19 cellular contexts compared by ENCODE assay signal in genomic region chr1:3067301-3067670, GRCh38. TPM values are rescaled to one million over a fixed set of nuclear protein-coding genes. Genes with fewer than 3 reads are reported as not detected.
DNase-seq lines count a peak whose midpoint lies in the region; ATAC-seq and TF ChIP-seq lines count a peak whose summit lies in the region.
"Had no signal": no experiment of that assay in that cellular context is flagged by ENCODE, and none has a peak within 500 bp of the region (broad histone marks: within the 10 kb centered on the region; RNA-seq: fewer than 3 reads in every experiment).

No MANE protein-coding gene starts in this region.

- H3K4me2 ChIP-seq in osteoblast (ENCODE audit: insufficient read depth, low read length): no peak overlapping the region

- intact Hi-C loops in Right ventricle myocardium inferior (cut with DNase I) (loop anchor here (2.0 kb wide), 1 partner anchor 216 kb away; no protein-coding TSS in a partner anchor), left ventricle myocardium superior (cut with micrococcal nuclease) (no loop called here), upper lobe of right lung (cut with DNase I) (no loop called here)

- peaks cover 8% of the 10 kb centered on the region for H4K20me1 ChIP-seq in osteoblast (ENCODE audit: insufficient read depth, low read length)

- H3K36me3 Mint-ChIP-seq in osteocyte (ENCODE audit: unreplicated experiment): no peaks in the 10 kb centered on the region
- H3K36me3 Mint-ChIP-seq in activated T-cell treated with anti-CD3 and anti-CD28 coated beads, Interleukin-2, amount 50 U/mL, for 72 hours (ENCODE audit: insufficient read depth in 2 of 2): peaks cover 0 to 2% of the 10 kb centered on the region in 2 donors
- H3K36me3 Mint-ChIP-seq: CD4-positive, CD25-positive, alpha-beta regulatory T cell; stimulated activated naive B cell treated with anti-CD40 and anti-IgM and Interleukin-4, amounts not matched to agents 10 μg/mL and 1 μg/mL and 100 μg/mL, for 72 hours had no signal

- no peak for TF ChIP-seq CTCF in right atrium auricular region (IDR thresholded peaks at IDR 0.05)
- TF ChIP-seq CTCF in osteoblast (IDR thresholded peaks at IDR 0.05; ENCODE audit: extremely low read depth, low read depth, low read length): no peak
- no peak for TF ChIP-seq CTCF in upper lobe of right lung (IDR thresholded peaks at IDR 0.05)
- TF ChIP-seq CTCF in osteocyte (IDR thresholded peaks at IDR 0.05): no peak

- H3K36me3 ChIP-seq in right atrium auricular region: no peaks in the 10 kb centered on the region
- no peaks in the 10 kb centered on the region for H3K36me3 ChIP-seq in osteoblast (ENCODE audit: insufficient read depth, low read length)
- no peaks in the 10 kb centered on the region for H3K36me3 ChIP-seq in upper lobe of right lung

- H3K27me3 Mint-ChIP-seq in osteocyte (ENCODE audit: unreplicated experiment): peaks cover 19% of the 10 kb centered on the region
- H3K27me3 Mint-ChIP-seq in activated T-cell treated with anti-CD3 and anti-CD28 coated beads, Interleukin-2, amount 50 U/mL, for 72 hours (ENCODE audit: low read depth): peaks cover 3% of the 10 kb centered on the region

- no peak overlapping the region for H3K27ac Mint-ChIP-seq in osteocyte (ENCODE audit: unreplicated experiment)
- H3K27ac Mint-ChIP-seq in activated T-cell treated with anti-CD3 and anti-CD28 coated beads, Interleukin-2, amount 50 U/mL, for 72 hours: no peak overlapping the region
- H3K27ac Mint-ChIP-seq: CD4-positive, CD25-positive, alpha-beta regulatory T cell; stimulated activated naive B cell treated with anti-CD40 and anti-IgM and Interleukin-4, amounts not matched to agents 10 μg/mL and 1 μg/mL and 100 μg/mL, for 72 hours had no signal

- H3K9me3 Mint-ChIP-seq in osteocyte (ENCODE audit: unreplicated experiment): no peaks in the 10 kb centered on the region
- H3K9me3 Mint-ChIP-seq in activated T-cell treated with anti-CD3 and anti-CD28 coated beads, Interleukin-2, amount 50 U/mL, for 72 hours: no peaks in the 10 kb centered on the region
- H3K9me3 Mint-ChIP-seq: stimulated activated naive B cell treated with anti-CD40 and anti-IgM and Interleukin-4, amounts not matched to agents 10 μg/mL and 1 μg/mL and 100 μg/mL, for 72 hours had no signal

- H3K27ac ChIP-seq in right atrium auricular region (no peak overlapping the region), osteoblast (ENCODE audit: low read depth, low read length) (no peak overlapping the region), upper lobe of right lung (no peak overlapping the region)
- H3K27ac ChIP-seq: VCaP had no signal

- no peak overlapping the region for H3K4me3 ChIP-seq in right atrium auricular region
- no peak overlapping the region for H3K4me3 ChIP-seq in osteoblast (ENCODE audit: insufficient read depth, low read length)
- H3K4me3 ChIP-seq in upper lobe of right lung: peak overlapping the region; percentile 50
- H3K4me3 ChIP-seq: GM12878 had no signal

- peaks cover 7% of the 10 kb centered on the region for H3K79me2 ChIP-seq in osteoblast (ENCODE audit: insufficient read depth, low read length)

- no peaks in the 10 kb centered on the region for H3K9me3 ChIP-seq in right atrium auricular region
- no peaks in the 10 kb centered on the region for H3K9me3 ChIP-seq in osteoblast (ENCODE audit: low read depth, low read length)
- no peaks in the 10 kb centered on the region for H3K9me3 ChIP-seq in upper lobe of right lung

- H3K4me3 Mint-ChIP-seq in osteocyte (ENCODE audit: unreplicated experiment): no peak overlapping the region
- no peak overlapping the region for H3K4me3 Mint-ChIP-seq in activated T-cell treated with anti-CD3 and anti-CD28 coated beads, Interleukin-2, amount 50 U/mL, for 72 hours
- H3K4me3 Mint-ChIP-seq: CD4-positive, CD25-positive, alpha-beta regulatory T cell had no signal

- ATAC-seq in Right ventricle myocardium inferior: no peak
- no peak for ATAC-seq in left ventricle myocardium superior
- ATAC-seq in upper lobe of right lung: no peak
- no peak for ATAC-seq in activated T-cell treated with anti-CD3 and anti-CD28 coated beads, Interleukin-2, amount 50 U/mL, for 72 hours (replicated peaks in 1 of 2)
- ATAC-seq: GM12878; stimulated activated naive B cell treated with anti-CD40 and anti-IgM and Interleukin-4, amounts not matched to agents 10 μg/mL and 1 μg/mL and 100 μg/mL, for 72 hours had no signal

- DNase-seq in Right ventricle myocardium inferior (ENCODE audit: missing footprints) (peak; percentile 64), right atrium auricular region (ENCODE audit: low spot score) (no peak), left ventricle myocardium superior (peak; percentile 33), osteoblast (ENCODE audit: insufficient read length, low spot score, missing footprints) (peak; percentile 62), upper lobe of right lung (peak; percentile 63), osteocyte (ENCODE audit: extremely low spot score, unreplicated experiment) (no peak), SW480 (ENCODE audit: low spot score) (no peak)
- DNase-seq in activated T-cell treated with anti-CD3 and anti-CD28 coated beads, Interleukin-2, amount 50 U/mL, for 72 hours: no peak
- DNase-seq: activated naive CD4-positive, alpha-beta T cell; CD4-positive, CD25-positive, alpha-beta regulatory T cell; hypothalamus; mammary epithelial cell; NCI-H1105 treated with DMSO at 0.1 percent for 48 hours; NCI-H446 treated with DMSO at 0.1 percent for 48 hours; stimulated activated CD4-positive, alpha-beta T cell treated with anti-CD3 and anti-CD28 coated beads, Interleukin-4, amount 100 ng/mL, for 4 hours; stimulated activated naive B cell treated with anti-CD40 and anti-IgM and Interleukin-4, amounts not matched to agents 10 μg/mL and 1 μg/mL and 100 μg/mL, for 72 hours had no signal

- H3K4me1 ChIP-seq in right atrium auricular region (peaks cover 0 to 49% of the 10 kb centered on the region in 2 donors), osteoblast (ENCODE audit: insufficient read depth, low read length) (no peaks in the 10 kb centered on the region), upper lobe of right lung (peaks cover 3% of the 10 kb centered on the region)

- H2AFZ ChIP-seq in osteoblast (ENCODE audit: low read length): no peak overlapping the region

- H3K27me3 ChIP-seq in right atrium auricular region (peaks cover 26 to 58% of the 10 kb centered on the region in 2 donors), osteoblast (ENCODE audit: insufficient read depth, low read length) (peaks cover 5% of the 10 kb centered on the region), upper lobe of right lung (peaks cover 81% of the 10 kb centered on the region)

- H3K4me1 Mint-ChIP-seq in osteocyte (ENCODE audit: unreplicated experiment): peaks cover 6% of the 10 kb centered on the region
- H3K4me1 Mint-ChIP-seq in activated T-cell treated with anti-CD3 and anti-CD28 coated beads, Interleukin-2, amount 50 U/mL, for 72 hours (ENCODE audit: low read depth): no peaks in the 10 kb centered on the region

RNA-seq across cellular contexts. Expression of gene PRDM16, which starts 1.7 kb away (rescaled TPM):
- 12.8 TPM for total RNA-seq in Right ventricle myocardium inferior
- 1 to 10 TPM in 1 of 2 donors, under 1 TPM in 1; 0.22 to 3.3 TPM for total RNA-seq in right atrium auricular region
- total RNA-seq in left ventricle myocardium superior: 17.7 TPM
- 6.5 and 8.3 TPM in 2 replicates for total RNA-seq in osteoblast
- 21.0 TPM for total RNA-seq in upper lobe of right lung
- 7.1 and 7.4 TPM in 2 replicates for total RNA-seq in osteocyte
- total RNA-seq in activated T-cell treated with anti-CD3 and anti-CD28 coated beads, Interleukin-2, amount 50 U/mL, for 72 hours: 1 to 10 TPM in 1 of 2 donors, under 1 TPM in 1; 0.77 to 1.7 TPM
- total RNA-seq: mammary epithelial cell had no signal

RNA-seq across cellular contexts. Expression of gene ACTRT2, which starts 46.0 kb away (rescaled TPM):
- not detected for total RNA-seq in Right ventricle myocardium inferior
- total RNA-seq in right atrium auricular region: not detected
- total RNA-seq in left ventricle myocardium superior: not detected
- total RNA-seq in osteoblast: not detected in 2 replicates
- not detected for total RNA-seq in upper lobe of right lung
- total RNA-seq in osteocyte: not detected in 2 replicates
- total RNA-seq in activated T-cell treated with anti-CD3 and anti-CD28 coated beads, Interleukin-2, amount 50 U/mL, for 72 hours: not detected
- total RNA-seq: A172; CD4-positive, CD25-positive, alpha-beta regulatory T cell; GM12878; mammary epithelial cell had no signal

Comparison
In these comparisons a context has a peak if more than half of its experiments do, and no peak if none do; other contexts are left out.
1. DNase-seq: peak in Right ventricle myocardium inferior (single experiment), left ventricle myocardium superior (single experiment), osteoblast (single experiment) and upper lobe of right lung (single experiment); none in right atrium auricular region (single experiment), osteocyte (single experiment), SW480 (single experiment) and activated T-cell treated with anti-CD3 and anti-CD28 coated beads, Interleukin-2, amount 50 U/mL, for 72 hours (0 of 2).